In the genomic region with DNA sequence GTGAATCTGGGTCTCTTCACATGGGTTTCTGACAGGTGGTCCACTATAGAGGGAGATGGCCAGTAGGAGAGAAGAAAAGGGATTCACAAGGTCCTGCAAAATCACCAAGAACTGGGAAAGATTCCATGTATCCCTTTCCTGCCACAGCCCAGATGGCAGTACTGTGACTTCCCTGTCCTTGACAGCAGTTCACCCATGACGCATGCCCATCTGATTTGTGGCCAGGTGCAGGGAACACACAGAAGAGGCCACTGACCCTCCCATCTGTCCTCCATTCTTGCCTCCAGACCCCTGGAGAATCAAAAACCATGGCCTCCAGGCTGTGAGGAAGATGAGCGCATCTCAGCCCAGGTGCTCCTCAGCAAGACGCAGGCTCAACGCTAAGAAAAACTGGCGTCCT, we compare ENCODE assay signal across 19 cellular contexts.
DNase-seq lines count a peak whose midpoint lies in the region; TF ChIP-seq lines count a peak whose summit lies in the region.
"Had no signal": no experiment of that assay in that cellular context is flagged by ENCODE, and none has a peak within 500 bp of the region (broad histone marks: within the 10 kb centered on the region; RNA-seq: fewer than 3 reads in every experiment).

No MANE protein-coding gene starts in this region.

- no peaks in the 10 kb centered on the region for H3K36me3 Mint-ChIP-seq in osteocyte (ENCODE audit: unreplicated experiment)
- H3K36me3 Mint-ChIP-seq: CD4-positive, CD25-positive, alpha-beta regulatory T cell; CD8-positive, alpha-beta T cell had no signal

- H3K9ac ChIP-seq in skeletal muscle tissue (ENCODE audit: low read depth in 1 of 3, low read length in 3 of 3) = peak overlapping the region in 2 of 3 donors; percentile 48 to 62
- H3K9ac ChIP-seq: BLaER1, GM23248 had no signal

- WGBS in esophagus, 2 donors = 83 to 87% methylated on average over 5 of the region's 5 CpGs

- H3K9me3 Mint-ChIP-seq in osteocyte (ENCODE audit: unreplicated experiment) = no peaks in the 10 kb centered on the region
- H3K9me3 Mint-ChIP-seq: CD8-positive, alpha-beta T cell had no signal

- H3K27me3 ChIP-seq in esophagus (ENCODE audit: control insufficient read depth in 1 of 2, insufficient read depth in 2 of 2, low read length in 2 of 2) (no peaks in the 10 kb centered on the region), skeletal muscle tissue (ENCODE audit: control insufficient read depth in 3 of 3, insufficient read depth in 3 of 3, low read length in 3 of 3) (no peaks in the 10 kb centered on the region)
- H3K27me3 ChIP-seq: BLaER1 had no signal

- peaks cover 0 to 25% of the 10 kb centered on the region in 2 donors for H3K4me1 ChIP-seq in esophagus (ENCODE audit: control insufficient read depth in 2 of 2, insufficient read depth in 2 of 2, low read length in 1 of 2)
- peaks cover 41 to 66% (median 50%) of the 10 kb centered on the region in 3 donors for H3K4me1 ChIP-seq in skeletal muscle tissue (ENCODE audit: control insufficient read depth in 3 of 3, insufficient read depth in 3 of 3, low read length in 3 of 3)
- H3K4me1 ChIP-seq: BLaER1 had no signal

- DNase-seq in mesenteric fat pad (ENCODE audit: low spot score) (peak; percentile 43), osteocyte (ENCODE audit: extremely low spot score, unreplicated experiment) (no peak), EL (no peak), HPDE6-E6E7 (ENCODE audit: extremely low spot score) (no peak)
- DNase-seq: Caco-2; CD4-positive, CD25-positive, alpha-beta regulatory T cell; CD8-positive, alpha-beta T cell; DMS153; DND-41; GDM1; GM23248; H7; HCEC 1CT had no signal

- no peaks in the 10 kb centered on the region for H3K36me3 ChIP-seq in esophagus (ENCODE audit: control insufficient read depth in 2 of 2, insufficient read depth in 2 of 2, low read length in 1 of 2)
- no peaks in the 10 kb centered on the region for H3K36me3 ChIP-seq in skeletal muscle tissue (ENCODE audit: control insufficient read depth in 3 of 3, insufficient read depth in 3 of 3, low read length in 3 of 3)
- H3K36me3 ChIP-seq: BLaER1 had no signal

- no peak overlapping the region for H3K4me3 ChIP-seq in esophagus (ENCODE audit: low read depth in 1 of 2, low read length in 2 of 2)
- no peak overlapping the region for H3K4me3 ChIP-seq in skeletal muscle tissue (ENCODE audit: low read length in 3 of 3)
- H3K4me3 ChIP-seq: BLaER1, GM12878, GM23248 had no signal

- H3K27ac Mint-ChIP-seq in osteocyte (ENCODE audit: unreplicated experiment) = no peak overlapping the region
- H3K27ac Mint-ChIP-seq: B cell; CD4-positive, CD25-positive, alpha-beta regulatory T cell; CD8-positive, alpha-beta T cell had no signal

- H3K4me1 Mint-ChIP-seq in osteocyte (ENCODE audit: unreplicated experiment) = peaks cover 2% of the 10 kb centered on the region
- H3K4me1 Mint-ChIP-seq: B cell; CD4-positive, CD25-positive, alpha-beta regulatory T cell had no signal

- no peak for TF ChIP-seq CTCF in osteocyte (IDR thresholded peaks at IDR 0.05)

- no peaks in the 10 kb centered on the region for H3K9me3 ChIP-seq in esophagus (ENCODE audit: control insufficient read depth in 2 of 2, insufficient read depth in 1 of 2, low read depth in 1 of 2, low read length in 1 of 2)
- H3K9me3 ChIP-seq in skeletal muscle tissue (ENCODE audit: control insufficient read depth in 3 of 3, low read length in 3 of 3) = no peaks in the 10 kb centered on the region
- H3K9me3 ChIP-seq: Caco-2 had no signal

- peaks cover 6% of the 10 kb centered on the region for H3K27me3 Mint-ChIP-seq in osteocyte (ENCODE audit: unreplicated experiment)

- H3K4me3 Mint-ChIP-seq in osteocyte (ENCODE audit: unreplicated experiment) = no peak overlapping the region
- H3K4me3 Mint-ChIP-seq: B cell; CD4-positive, CD25-positive, alpha-beta regulatory T cell; CD8-positive, alpha-beta T cell had no signal

- H3K27ac ChIP-seq in esophagus (ENCODE audit: low read depth in 2 of 2, low read length in 1 of 2) (peak overlapping the region; percentile 25 to 67), skeletal muscle tissue (ENCODE audit: low read depth, low read length) (peak overlapping the region; percentile 95)
- H3K27ac ChIP-seq: BLaER1, C4-2B, GM23248 had no signal
